24 cellular contexts compared by ENCODE assay signal in the genomic region with DNA sequence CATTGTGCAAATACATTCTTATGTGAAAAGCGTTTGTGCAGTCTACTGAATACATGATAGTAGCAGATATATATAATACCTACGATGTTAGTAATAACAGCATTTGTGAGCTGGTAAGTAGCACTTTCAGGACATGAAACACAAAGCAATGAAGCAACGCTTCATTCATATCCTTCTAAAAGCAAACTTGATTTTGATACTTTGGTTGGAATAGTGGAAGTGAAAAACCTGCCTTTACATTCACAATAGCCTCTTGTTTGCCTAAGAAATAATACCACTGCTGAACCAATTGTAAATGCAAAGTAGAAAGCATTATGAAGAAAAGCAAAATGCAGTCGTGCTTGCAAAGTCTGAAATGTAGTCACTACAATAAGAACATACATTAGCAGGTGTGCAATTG.
"Had no signal": no experiment of that assay in that cellular context is flagged by ENCODE, and none has a peak within 500 bp of the region (broad histone marks: within the 10 kb centered on the region; RNA-seq: fewer than 3 reads in every experiment).

No MANE protein-coding gene starts in this region.

- H3K36me3 ChIP-seq: esophagus squamous epithelium, gastrocnemius medialis, heart right ventricle, left lung, lower lobe of right lung had no signal

- H3K4me1 ChIP-seq: esophagus squamous epithelium, gastrocnemius medialis, heart right ventricle, left lung, lower lobe of right lung had no signal

- ATAC-seq: esophagus mucosa, gastrocnemius medialis, heart right ventricle, left cardiac atrium, left lung, left ventricle myocardium superior, lower lobe of right lung, mucosa of descending colon had no signal

- DNase-seq: dermis blood vessel endothelial cell; dorsolateral prefrontal cortex; effector CD4-positive, alpha-beta T cell; effector memory CD4-positive, alpha-beta T cell; endodermal cell; erythroblast; esophagus squamous epithelium; foreskin fibroblast; foreskin melanocyte; gastrocnemius medialis; glutamatergic neuron; head of caudate nucleus; heart right ventricle; hippocampal formation; left cardiac atrium; left lung; left ventricle myocardium superior; lower lobe of right lung; mesenchymal stem cell; mucosa of descending colon; naive B cell had no signal

- H3K27me3 ChIP-seq: dorsolateral prefrontal cortex, esophagus squamous epithelium, gastrocnemius medialis, heart right ventricle, left lung had no signal

- H3K9me3 ChIP-seq: esophagus squamous epithelium, gastrocnemius medialis, heart right ventricle, left lung, lower lobe of right lung, mucosa of descending colon had no signal

- H3K4me3 ChIP-seq: coronary artery, dorsolateral prefrontal cortex, esophagus squamous epithelium, gastrocnemius medialis, heart right ventricle, left lung, lower lobe of right lung, mucosa of descending colon had no signal

- H3K27ac ChIP-seq: coronary artery, dorsolateral prefrontal cortex, epithelial cell of prostate, esophagus squamous epithelium, gastrocnemius medialis, heart right ventricle, left lung, lower lobe of right lung had no signal
